Comparison of ENCODE assay signal across 24 cellular contexts in genomic region chr6:144655376-144655775, GRCh38.
A peak's percentile ranks its signal among the peaks of the same experiment; 100 is the strongest.
DNase-seq lines count a peak whose midpoint lies in the region; TF ChIP-seq lines count a peak whose summit lies in the region.
"Had no signal": no experiment of that assay in that cellular context is flagged by ENCODE, and none has a peak within 500 bp of the region (broad histone marks: within the 10 kb centered on the region; RNA-seq: fewer than 3 reads in every experiment).

No MANE protein-coding gene starts in this region.

- no peaks in the 10 kb centered on the region for H3K27me3 ChIP-seq in HUES64 (ENCODE audit: insufficient read depth, low read length)
- no peaks in the 10 kb centered on the region for H3K27me3 ChIP-seq in endodermal cell (ENCODE audit: control insufficient read depth, insufficient read depth, low read length, poor library complexity, severe bottlenecking)
- H3K27me3 ChIP-seq: ascending aorta had no signal

- H3K4me1 Mint-ChIP-seq in endodermal cell (peaks cover 61% of the 10 kb centered on the region), neural crest cell (peaks cover 76% of the 10 kb centered on the region)

- H3K27ac ChIP-seq in HUES64 (ENCODE audit: low read depth, low read length): peak overlapping the region; percentile 56; the same call in 1 of the 2 replicates
- H3K27ac ChIP-seq in endodermal cell (ENCODE audit: low read depth, low read length): peak overlapping the region; percentile 22
- H3K27ac ChIP-seq: ascending aorta, HL-60, prostate gland, RWPE1 had no signal

- H3K4me1 ChIP-seq in HUES64 (ENCODE audit: insufficient read depth, low read length): peaks cover 58% of the 10 kb centered on the region
- H3K4me1 ChIP-seq in endodermal cell (ENCODE audit: control insufficient read depth, insufficient read depth, low read length): peaks cover 10% of the 10 kb centered on the region
- H3K4me1 ChIP-seq: prostate gland had no signal

- H3K9me3 ChIP-seq in HUES64 (ENCODE audit: insufficient read depth, low read depth, low read length): no peaks in the 10 kb centered on the region
- peaks cover under 1% of the 10 kb centered on the region for H3K9me3 ChIP-seq in endodermal cell (ENCODE audit: control insufficient read depth, low read length)
- H3K9me3 ChIP-seq: ascending aorta, prostate gland had no signal

- DNase-seq in COLO829 (ENCODE audit: low spot score) (peak; percentile 4), endodermal cell (no peak), neural crest cell (ENCODE audit: low read depth, low spot score) (no peak), dermis blood vessel endothelial cell (no peak), iPS-NIHi11 (ENCODE audit: low spot score) (no peak), DMS79 (lab: John Stamatoyannopoulos, UW) (no peak), AG08395 (ENCODE audit: low spot score) (no peak)
- DNase-seq: activated CD4-positive, alpha-beta T cell treated with anti-CD3 and anti-CD28 coated beads, Interleukin-2, amount 10 ng/mL, durations not matched to agents 24 days and 14 days; activated naive CD4-positive, alpha-beta T cell treated with anti-CD3 and anti-CD28 coated beads, Interleukin-2, amount 50 U/mL, for 16 hours; cerebellar nuclear complex; DMS79 treated with DMSO at 0.1 percent for 48 hours; H7; hippocampal formation; NCI-H1105; NCI-H2029 treated with DMSO at 0.1 percent for 48 hours; NCI-H226; NCI-H748 treated with DMSO at 0.1 percent for 48 hours had no signal

- no peak for TF ChIP-seq CTCF in endodermal cell (conservative IDR thresholded peaks at IDR 0.05)
- no peak for TF ChIP-seq CTCF in neural crest cell (conservative IDR thresholded peaks at IDR 0.05)

- H3K27me3 Mint-ChIP-seq in endodermal cell (ENCODE audit: insufficient read depth): no peaks in the 10 kb centered on the region
- H3K27me3 Mint-ChIP-seq in neural crest cell (ENCODE audit: low read depth): no peaks in the 10 kb centered on the region
- H3K27me3 Mint-ChIP-seq: activated CD4-positive, alpha-beta T cell treated with anti-CD3 and anti-CD28 coated beads, Interleukin-2, amount 10 ng/mL, durations not matched to agents 24 days and 14 days; type B pancreatic cell had no signal

- H3K4me3 Mint-ChIP-seq in endodermal cell (no peak overlapping the region), neural crest cell (peak overlapping the region; percentile 60)
- H3K4me3 Mint-ChIP-seq: activated CD4-positive, alpha-beta T cell treated with anti-CD3 and anti-CD28 coated beads, Interleukin-2, amount 10 ng/mL, durations not matched to agents 24 days and 14 days; T-helper 1 cell treated with Interleukin-12 subunit alpha and Interleukin-12 subunit beta and Interleukin-4 antibody, amounts not matched to agents 30 μg/mL and 1 μg/mL, for 36 hours; type B pancreatic cell had no signal

- WGBS in HUES64: 100% methylated on average over 1 of the region's 1 CpG
- WGBS in endodermal cell (ENCODE audit: insufficient coverage in 1 of 2, insufficient read length in 1 of 2), 2 experiments: 93% methylated on average over 1 of the region's 1 CpG; no CpG with 5 or more reads in 1 of the 2 experiments

- H3K36me3 Mint-ChIP-seq in endodermal cell (ENCODE audit: low read depth) (peaks cover 2% of the 10 kb centered on the region), neural crest cell (ENCODE audit: low read depth) (no peaks in the 10 kb centered on the region)
- H3K36me3 Mint-ChIP-seq: type B pancreatic cell had no signal

- H3K4me3 ChIP-seq in HUES64 (ENCODE audit: low read length) (no peak overlapping the region), endodermal cell (ENCODE audit: low read length) (no peak overlapping the region)
- H3K4me3 ChIP-seq: ascending aorta, prostate gland had no signal

- H3K9me3 Mint-ChIP-seq in endodermal cell: peaks cover 1% of the 10 kb centered on the region
- H3K9me3 Mint-ChIP-seq in neural crest cell: no peaks in the 10 kb centered on the region
- H3K9me3 Mint-ChIP-seq: activated CD4-positive, alpha-beta T cell treated with anti-CD3 and anti-CD28 coated beads, Interleukin-2, amount 10 ng/mL, durations not matched to agents 24 days and 14 days; T-helper 1 cell treated with Interleukin-12 subunit alpha and Interleukin-12 subunit beta and Interleukin-4 antibody, amounts not matched to agents 30 μg/mL and 1 μg/mL, for 36 hours; type B pancreatic cell had no signal

- H3K9ac ChIP-seq in HUES64 (ENCODE audit: low read depth, low read length): no peak overlapping the region
- H3K9ac ChIP-seq in endodermal cell (ENCODE audit: extremely low read depth, low read length, poor library complexity, severe bottlenecking): no peak overlapping the region

- H3K36me3 ChIP-seq in HUES64 (ENCODE audit: insufficient read depth, low read length): no peaks in the 10 kb centered on the region
- no peaks in the 10 kb centered on the region for H3K36me3 ChIP-seq in endodermal cell (ENCODE audit: control insufficient read depth, insufficient read depth, low read length)
- H3K36me3 ChIP-seq: ascending aorta, prostate gland had no signal

- H3K27ac Mint-ChIP-seq in endodermal cell: no peak overlapping the region
- peak overlapping the region; percentile 92 for H3K27ac Mint-ChIP-seq in neural crest cell (ENCODE audit: unreplicated experiment)
- H3K27ac Mint-ChIP-seq: activated CD4-positive, alpha-beta T cell treated with anti-CD3 and anti-CD28 coated beads, Interleukin-2, amount 10 ng/mL, durations not matched to agents 24 days and 14 days; T-helper 1 cell treated with Interleukin-12 subunit alpha and Interleukin-12 subunit beta and Interleukin-4 antibody, amounts not matched to agents 30 μg/mL and 1 μg/mL, for 36 hours; type B pancreatic cell had no signal
